In the genomic region with DNA sequence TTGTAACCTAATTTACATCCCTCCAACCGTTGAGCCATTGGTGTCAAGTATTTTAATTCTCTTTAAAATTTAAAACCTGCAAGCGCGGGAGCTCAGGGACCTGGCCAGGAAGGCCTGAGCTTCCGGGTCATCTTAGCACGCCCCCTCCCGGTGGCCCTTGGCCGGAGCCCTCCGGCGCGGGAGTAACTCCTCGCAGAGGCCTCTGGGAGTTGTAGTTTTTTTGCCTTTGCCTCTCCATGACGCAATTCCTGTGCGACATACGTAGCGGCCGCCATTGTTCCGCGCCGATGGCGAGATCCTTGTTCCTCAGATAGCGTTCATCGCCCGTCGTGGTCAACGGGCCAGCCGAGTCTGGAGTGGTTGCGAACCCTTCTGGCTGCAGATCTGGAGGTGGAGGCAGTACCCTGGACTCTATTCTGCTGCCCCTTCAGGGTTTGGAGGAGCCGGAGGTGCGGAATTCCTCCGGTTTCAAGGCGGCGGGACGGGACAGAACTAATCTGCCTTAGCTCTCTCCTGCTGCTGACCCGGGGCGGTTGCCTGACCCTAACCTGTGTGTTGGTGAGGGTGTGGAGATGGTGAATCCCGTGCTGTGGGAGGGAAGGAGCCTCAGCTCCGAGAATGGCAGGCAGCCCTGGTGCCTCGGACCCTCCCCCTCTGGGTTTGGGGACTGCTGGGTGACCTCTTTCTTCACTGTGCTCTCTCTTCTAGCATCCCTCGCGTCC, we compare ENCODE assay signal across 8 cellular contexts. TPM values are rescaled to one million over a fixed set of nuclear protein-coding genes. Genes with fewer than 3 reads are reported as not detected.
A peak's percentile ranks its signal among the peaks of the same experiment; 100 is the strongest.
DNase-seq lines count a peak whose midpoint lies in the region; ATAC-seq and TF ChIP-seq lines count a peak whose summit lies in the region.

A gene (plus strand): TSS at position 258 of the 722 bp plus-strand sequence. CDS start 503 bp downstream, outside the sequence.

- intact Hi-C loops in PC-9 (cut with micrococcal nuclease; ENCODE audit: unreplicated experiment) = loop anchor here (1.0 to 2.0 kb wide), 5 partner anchors 51 to 225 kb away; a partner anchor contains a TSS

- H3K4me1 ChIP-seq in PC-9 (replicated peaks; ENCODE audit: insufficient read depth) (no peaks in the 10 kb centered on the region), muscle layer of duodenum (ENCODE audit: control insufficient read depth in 1 of 2, insufficient read depth in 2 of 2, low read length in 2 of 2) (peaks cover 0 to 13% of the 10 kb centered on the region in 2 donors)

- peaks cover 12% of the 10 kb centered on the region; the same call in 1 of the 2 replicates for H3K79me2 ChIP-seq in PC-9 (ENCODE audit: low read depth)

- ATAC-seq in GM21529 (IDR thresholded peaks at IDR 0.05; ENCODE audit: unreplicated experiment) = peak; percentile 97
- ATAC-seq in activated T-cell treated with anti-CD3 and anti-CD28 coated beads, Interleukin-2, amount 50 U/mL, for 4 hours = peak; percentile 93
- peak; percentile 99 for ATAC-seq in esophagus mucosa

- TF ChIP-seq CTCF in PC-9 (conservative IDR thresholded peaks at IDR 0.05) = peak; percentile 84

- H4K20me1 ChIP-seq in PC-9 (ENCODE audit: insufficient read depth) = no peaks in the 10 kb centered on the region

- peak within 1 kb of the TSS; percentile 65 for H3K4me3 ChIP-seq in PC-9
- H3K4me3 ChIP-seq in muscle layer of duodenum (ENCODE audit: low read depth in 1 of 2, low read length in 2 of 2) = peak within 1 kb of the TSS; percentile 94 to 100

- peak within 1 kb of the TSS; percentile 91 to 98 (median 95) for H3K4me3 Mint-ChIP-seq in IgD-negative memory B cell
- H3K4me3 Mint-ChIP-seq in activated T-cell treated with anti-CD3 and anti-CD28 coated beads, Interleukin-2, amount 50 U/mL, for 4 hours = peak within 1 kb of the TSS; percentile 92

- CTCF ChIA-PET in PC-9 (lab: Charles Lee) = interaction anchor here (0.5 to 0.8 kb wide), 2 partner anchors 21 to 196 kb away, joined by 3 to 10 read pairs; a partner anchor contains a TSS

- TSS peak; percentile 77 for BruUV-seq in PC-9 (replicated peaks; lab: Mats Ljungman, UMichigan)

- H3K9me3 Mint-ChIP-seq in IgD-negative memory B cell = peaks cover 19 to 46% (median 41%) of the 10 kb centered on the region in 3 donors
- peaks cover 47% of the 10 kb centered on the region for H3K9me3 Mint-ChIP-seq in activated T-cell treated with anti-CD3 and anti-CD28 coated beads, Interleukin-2, amount 50 U/mL, for 4 hours

- H3F3A ChIP-seq in PC-9 (ENCODE audit: insufficient read depth, low read depth) = no peaks in the 10 kb centered on the region

- H3K36me3 ChIP-seq in PC-9 (ENCODE audit: low read depth) (peaks cover 40% of the 10 kb centered on the region), muscle layer of duodenum (ENCODE audit: control insufficient read depth in 1 of 2, insufficient read depth in 2 of 2, low read length in 2 of 2) (peaks cover 16 to 40% of the 10 kb centered on the region in 2 donors)

- H3K4me2 ChIP-seq in PC-9 = peak within 1 kb of the TSS; percentile 88

- H3K9me3 ChIP-seq in PC-9 (ENCODE audit: insufficient read depth, low read depth) (peaks cover 49% of the 10 kb centered on the region), muscle layer of duodenum (ENCODE audit: control insufficient read depth in 1 of 2, low read length in 2 of 2) (peaks cover 15 to 40% of the 10 kb centered on the region in 2 donors)

- H2AFZ ChIP-seq in PC-9 = peak within 1 kb of the TSS; percentile 94

- H3K4me1 Mint-ChIP-seq in IgD-negative memory B cell = peaks cover 5 to 16% (median 9%) of the 10 kb centered on the region in 3 donors
- H3K4me1 Mint-ChIP-seq in activated T-cell treated with anti-CD3 and anti-CD28 coated beads, Interleukin-2, amount 50 U/mL, for 4 hours (ENCODE audit: low read depth) = peaks cover 13% of the 10 kb centered on the region

- no peaks in the 10 kb centered on the region for H3K27me3 Mint-ChIP-seq in IgD-negative memory B cell
- H3K27me3 Mint-ChIP-seq in activated T-cell treated with anti-CD3 and anti-CD28 coated beads, Interleukin-2, amount 50 U/mL, for 4 hours (ENCODE audit: low read depth) = no peaks in the 10 kb centered on the region

- peak within 1 kb of the TSS; percentile 90 to 95 (median 93) for H3K27ac Mint-ChIP-seq in IgD-negative memory B cell

- POLR2A ChIA-PET in PC-9 (lab: Charles Lee; ENCODE audit: unreplicated experiment) = interaction anchor here (0.5 kb wide), 1 partner anchor 101 kb away, joined by 4 read pairs; no protein-coding TSS in a partner anchor

- H3K9me2 ChIP-seq in PC-9 (ENCODE audit: insufficient read depth) = no peaks in the 10 kb centered on the region

- no peaks in the 10 kb centered on the region for H3K27me3 ChIP-seq in PC-9 (ENCODE audit: insufficient read depth, low read depth)
- no peaks in the 10 kb centered on the region for H3K27me3 ChIP-seq in muscle layer of duodenum (ENCODE audit: low read depth, low read length)

- H3K27ac ChIP-seq in PC-9 = peak within 1 kb of the TSS; percentile 40; the same call in 1 of the 2 replicates
- H3K27ac ChIP-seq in muscle layer of duodenum (ENCODE audit: low read length) = peak within 1 kb of the TSS; percentile 82

- DNase-seq in DMS53 (lab: John Stamatoyannopoulos, UW) (peak; percentile 98), PC-9 (peak; percentile 79 to 91)
- DNase-seq in activated T-cell treated with anti-CD3 and anti-CD28 coated beads, Interleukin-2, amount 50 U/mL, for 4 hours = peak; percentile 82
- peak; percentile 80 for DNase-seq in stimulated activated CD8-positive, alpha-beta memory T cell treated with anti-CD3 and anti-CD28 coated beads, Interleukin-7, amount 100 ng/mL, for 4 hours (ENCODE audit: low read depth in 2 of 2)

- peaks cover 33% of the 10 kb centered on the region for H3K36me3 Mint-ChIP-seq in IgD-negative memory B cell
- H3K36me3 Mint-ChIP-seq in activated T-cell treated with anti-CD3 and anti-CD28 coated beads, Interleukin-2, amount 50 U/mL, for 4 hours (ENCODE audit: insufficient read depth) = peaks cover 44% of the 10 kb centered on the region

RNA-seq across cellular contexts. Expression of the gene that starts here (rescaled TPM):
- polyA plus RNA-seq in IgD-negative memory B cell = 20.4 TPM
- total RNA-seq in PC-9 (2021) (14.0 and 14.7 TPM in 2 replicates), esophagus mucosa (13.0 TPM)
- total RNA-seq in activated T-cell treated with anti-CD3 and anti-CD28 coated beads, Interleukin-2, amount 50 U/mL, for 4 hours = 10 to 100 TPM; 17.7 to 19.8 (median 18.0) TPM

Comparison
In these comparisons a context has a peak if more than half of its experiments do, and no peak if none do; other contexts are left out.
1. Peak in every context shown above with its lines: DNase-seq, ATAC-seq, H3K4me3 ChIP-seq and H3K27ac ChIP-seq.